In genomic region chr2:26174691-26175181, GRCh38 we compare ENCODE assay signal across 1 cellular context.
TF ChIP-seq lines count a peak whose summit lies in the region.

No MANE protein-coding gene starts in this region.

TF ChIP-seq in HCT116, 20 proteins besides CTCF, POLR2A, EP300 and RAD21 (continued from another document):
- TF ChIP-seq REST (IDR thresholded peaks at IDR 0.05; ENCODE audit: low read depth), result no peak
- TF ChIP-seq CBX3 (IDR thresholded peaks at IDR 0.05; ENCODE audit: low read depth), result no peak
- TF ChIP-seq SRF (IDR thresholded peaks at IDR 0.05; ENCODE audit: low read depth), result no peak
